In the genomic region with DNA sequence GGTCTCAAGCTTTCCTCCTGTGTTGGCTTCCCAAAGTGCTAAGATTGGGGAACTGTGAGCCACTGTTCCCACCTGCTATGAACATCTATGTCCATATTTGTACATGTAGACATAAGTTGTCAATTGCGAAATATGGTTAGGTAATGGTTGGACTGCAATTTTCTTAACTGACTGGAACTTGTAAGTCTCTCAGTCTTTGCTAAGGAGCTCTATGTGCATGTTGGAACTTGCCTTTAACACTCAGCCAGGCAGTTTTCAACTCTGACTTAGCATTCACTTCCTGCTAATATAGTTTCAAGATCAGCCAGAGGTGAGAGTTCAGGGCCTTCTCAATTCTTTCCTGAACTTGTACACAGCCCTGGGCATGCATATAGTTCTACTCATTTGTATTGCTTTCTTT, we compare ENCODE assay signal across 8 cellular contexts. TPM values are rescaled to one million over a fixed set of nuclear protein-coding genes. Genes with fewer than 3 reads are reported as not detected.
A peak's percentile ranks its signal among the peaks of the same experiment; 100 is the strongest.
DNase-seq lines count a peak whose midpoint lies in the region; ATAC-seq, FAIRE-seq and TF ChIP-seq lines count a peak whose summit lies in the region.

No MANE protein-coding gene starts in this region.

- FAIRE-seq in A549 (lab: Jason Lieb, UNC): no peak

- TF ChIP-seq EP300 in A549 (IDR thresholded peaks at IDR 0.05): no peak

- H3K4me1 ChIP-seq in A549: peaks cover 38% of the 10 kb centered on the region
- no peaks in the 10 kb centered on the region for H3K4me1 ChIP-seq in prostate gland (replicated peaks)

- no peaks in the 10 kb centered on the region for H3K27me3 ChIP-seq in brain microvascular endothelial cell (replicated peaks)
- no peaks in the 10 kb centered on the region for H3K27me3 ChIP-seq in prostate gland (replicated peaks; ENCODE audit: insufficient read depth)

- 83% methylated on average over 1 of the region's 1 CpG for whole genome bisulfite sequencing in A549 (ENCODE audit: missing lambda C conversion rate)
- 88% methylated on average over 1 of the region's 1 CpG for WGBS in prostate gland

- CTCF ChIA-PET in A549 (lab: Yijun Ruan, JAX): interaction anchor here (0.6 to 7.5 kb wide), 5 partner anchors 11 to 424 kb away, joined by 3 to 71 read pairs (median 4); no protein-coding TSS in a partner anchor

- peak overlapping the region; percentile 74 to 83; a peak in 5 of 6 replicates for H3K27ac ChIP-seq in A549
- no peak overlapping the region for H3K27ac ChIP-seq in brain microvascular endothelial cell
- H3K27ac ChIP-seq in prostate gland: no peak overlapping the region

- intact Hi-C loops in prostate gland (cut with DNase I): no loop called here

- peaks cover 13% of the 10 kb centered on the region for H3K9me3 ChIP-seq in A549
- H3K9me3 ChIP-seq in prostate gland: no peaks in the 10 kb centered on the region

- TF ChIP-seq RAD21 in A549 (conservative IDR thresholded peaks at IDR 0.05 in 1 of 2, IDR thresholded peaks at IDR 0.05 in 1 of 2): no peak

- no peak for TF ChIP-seq CTCF in A549 (IDR thresholded peaks at IDR 0.05)
- TF ChIP-seq CTCF in brain microvascular endothelial cell (IDR thresholded peaks at IDR 0.05; ENCODE audit: low read depth, low read length, missing control alignments): no peak
- TF ChIP-seq CTCF in prostate gland (IDR thresholded peaks at IDR 0.05): no peak

- POLR2A ChIA-PET in A549 (lab: Yijun Ruan, JAX): no interaction called here

- peak overlapping the region; percentile 13; the same call in 1 of the 3 replicates for H3K4me2 ChIP-seq in A549

- DNase-seq in A549 (ENCODE audit: low read depth in 1 of 2, low spot score in 1 of 2) (peak in 1 of 2 experiments; percentile 62), brain microvascular endothelial cell (peak; percentile 25), prostate gland (ENCODE audit: low spot score) (no peak), left lobe of liver (ENCODE audit: low spot score) (no peak)
- DNase-seq in activated CD8-positive, alpha-beta memory T cell treated with anti-CD3 and anti-CD28 coated beads, Interleukin-2, amount 50 U/mL, for 48 hours: no peak

- ATAC-seq in A549: no peak
- ATAC-seq in GM18868 (IDR thresholded peaks at IDR 0.05; ENCODE audit: unreplicated experiment): peak; percentile 32
- peak; percentile 26 for ATAC-seq in HG03469 (IDR thresholded peaks at IDR 0.05; ENCODE audit: unreplicated experiment)
- ATAC-seq in GM21360 (IDR thresholded peaks at IDR 0.05; ENCODE audit: unreplicated experiment): no peak
- no peak for ATAC-seq in left lobe of liver

- TF ChIP-seq POLR2A in A549 (IDR thresholded peaks at IDR 0.05; ENCODE audit: low read length) (no peak), prostate gland (IDR thresholded peaks at IDR 0.05) (no peak)

- H3K4me3 ChIP-seq in A549 (no peak overlapping the region), brain microvascular endothelial cell (ENCODE audit: low read depth, low read length) (no peak overlapping the region), prostate gland (no peak overlapping the region)

- in situ Hi-C loops in brain microvascular endothelial cell (cut with HindIII; ENCODE audit: low pct_ligation_motif_present, low sequenced_read_pairs): no loop called here

- H3K36me3 ChIP-seq in brain microvascular endothelial cell (replicated peaks) (no peaks in the 10 kb centered on the region), prostate gland (no peaks in the 10 kb centered on the region)

TF ChIP-seq in A549, 52 proteins besides CTCF, POLR2A, EP300 and RAD21:
- TF ChIP-seq CBX2 (IDR thresholded peaks at IDR 0.05; ENCODE audit: borderline replicate concordance, low read depth): no peak
- peak; percentile 85 to 87 for TF ChIP-seq CEBPB (IDR thresholded peaks at IDR 0.05)
- TF ChIP-seq HOXB5 (CRISPR knock-in tag; IDR thresholded peaks at IDR 0.05): no peak
- TF ChIP-seq NR3C1 (IDR thresholded peaks at IDR 0.05): no peak
- no peak for TF ChIP-seq ZNF302 (CRISPR knock-in tag; IDR thresholded peaks at IDR 0.05)
- TF ChIP-seq HOXB13 (CRISPR knock-in tag; IDR thresholded peaks at IDR 0.05; ENCODE audit: low read depth): no peak
- TF ChIP-seq, protein P1, sequence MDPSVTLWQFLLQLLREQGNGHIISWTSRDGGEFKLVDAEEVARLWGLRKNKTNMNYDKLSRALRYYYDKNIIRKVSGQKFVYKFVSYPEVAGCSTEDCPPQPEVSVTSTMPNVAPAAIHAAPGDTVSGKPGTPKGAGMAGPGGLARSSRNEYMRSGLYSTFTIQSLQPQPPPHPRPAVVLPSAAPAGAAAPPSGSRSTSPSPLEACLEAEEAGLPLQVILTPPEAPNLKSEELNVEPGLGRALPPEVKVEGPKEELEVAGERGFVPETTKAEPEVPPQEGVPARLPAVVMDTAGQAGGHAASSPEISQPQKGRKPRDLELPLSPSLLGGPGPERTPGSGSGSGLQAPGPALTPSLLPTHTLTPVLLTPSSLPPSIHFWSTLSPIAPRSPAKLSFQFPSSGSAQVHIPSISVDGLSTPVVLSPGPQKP (IDR thresholded peaks at IDR 0.05; ENCODE audit: low read depth, low read length): no peak
- TF ChIP-seq, protein P2, sequence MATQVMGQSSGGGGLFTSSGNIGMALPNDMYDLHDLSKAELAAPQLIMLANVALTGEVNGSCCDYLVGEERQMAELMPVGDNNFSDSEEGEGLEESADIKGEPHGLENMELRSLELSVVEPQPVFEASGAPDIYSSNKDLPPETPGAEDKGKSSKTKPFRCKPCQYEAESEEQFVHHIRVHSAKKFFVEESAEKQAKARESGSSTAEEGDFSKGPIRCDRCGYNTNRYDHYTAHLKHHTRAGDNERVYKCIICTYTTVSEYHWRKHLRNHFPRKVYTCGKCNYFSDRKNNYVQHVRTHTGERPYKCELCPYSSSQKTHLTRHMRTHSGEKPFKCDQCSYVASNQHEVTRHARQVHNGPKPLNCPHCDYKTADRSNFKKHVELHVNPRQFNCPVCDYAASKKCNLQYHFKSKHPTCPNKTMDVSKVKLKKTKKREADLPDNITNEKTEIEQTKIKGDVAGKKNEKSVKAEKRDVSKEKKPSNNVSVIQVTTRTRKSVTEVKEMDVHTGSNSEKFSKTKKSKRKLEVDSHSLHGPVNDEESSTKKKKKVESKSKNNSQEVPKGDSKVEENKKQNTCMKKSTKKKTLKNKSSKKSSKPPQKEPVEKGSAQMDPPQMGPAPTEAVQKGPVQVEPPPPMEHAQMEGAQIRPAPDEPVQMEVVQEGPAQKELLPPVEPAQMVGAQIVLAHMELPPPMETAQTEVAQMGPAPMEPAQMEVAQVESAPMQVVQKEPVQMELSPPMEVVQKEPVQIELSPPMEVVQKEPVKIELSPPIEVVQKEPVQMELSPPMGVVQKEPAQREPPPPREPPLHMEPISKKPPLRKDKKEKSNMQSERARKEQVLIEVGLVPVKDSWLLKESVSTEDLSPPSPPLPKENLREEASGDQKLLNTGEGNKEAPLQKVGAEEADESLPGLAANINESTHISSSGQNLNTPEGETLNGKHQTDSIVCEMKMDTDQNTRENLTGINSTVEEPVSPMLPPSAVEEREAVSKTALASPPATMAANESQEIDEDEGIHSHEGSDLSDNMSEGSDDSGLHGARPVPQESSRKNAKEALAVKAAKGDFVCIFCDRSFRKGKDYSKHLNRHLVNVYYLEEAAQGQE (IDR thresholded peaks at IDR 0.05): no peak
- no peak for TF ChIP-seq RCOR1 (IDR thresholded peaks at IDR 0.05; ENCODE audit: low read depth, low read length)
- TF ChIP-seq, protein P3, sequence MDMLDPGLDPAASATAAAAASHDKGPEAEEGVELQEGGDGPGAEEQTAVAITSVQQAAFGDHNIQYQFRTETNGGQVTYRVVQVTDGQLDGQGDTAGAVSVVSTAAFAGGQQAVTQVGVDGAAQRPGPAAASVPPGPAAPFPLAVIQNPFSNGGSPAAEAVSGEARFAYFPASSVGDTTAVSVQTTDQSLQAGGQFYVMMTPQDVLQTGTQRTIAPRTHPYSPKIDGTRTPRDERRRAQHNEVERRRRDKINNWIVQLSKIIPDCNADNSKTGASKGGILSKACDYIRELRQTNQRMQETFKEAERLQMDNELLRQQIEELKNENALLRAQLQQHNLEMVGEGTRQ (IDR thresholded peaks at IDR 0.05): no peak
- no peak for TF ChIP-seq RARB (CRISPR knock-in tag; IDR thresholded peaks at IDR 0.05)
- TF ChIP-seq, protein P4, sequence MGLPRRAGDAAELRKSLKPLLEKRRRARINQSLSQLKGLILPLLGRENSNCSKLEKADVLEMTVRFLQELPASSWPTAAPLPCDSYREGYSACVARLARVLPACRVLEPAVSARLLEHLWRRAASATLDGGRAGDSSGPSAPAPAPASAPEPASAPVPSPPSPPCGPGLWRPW (IDR thresholded peaks at IDR 0.05): peak; percentile 56; the same call in 1 of the 2 replicates
- no peak for TF ChIP-seq TP53 (CRISPR knock-in tag; IDR thresholded peaks at IDR 0.05)
- no peak for TF ChIP-seq SMC3 (IDR thresholded peaks at IDR 0.05)

RNA-seq across cellular contexts. Expression of a gene that starts 44.5 kb away (rescaled TPM):
- polyA plus RNA-seq in A549 (2011; rRNA removed): 8.1 and 8.3 TPM in 2 replicates
- 0.66 and 0.67 TPM in 2 replicates for polyA plus RNA-seq in A549 (2012; cell fraction: cytosol; rRNA removed)
- 0.82 and 1.2 TPM in 2 replicates for polyA plus RNA-seq in A549 (2012; cell fraction: nucleus; rRNA removed)
- polyA plus RNA-seq in A549 (2017; fragmentation: RNase III; extraction: RNeasy Plus Mini Kit Qiagen cat#74134 plus additional on column Dnase treatment): 5.0 to 6.6 TPM (median 5.3 TPM) in 3 replicates
- polyA minus RNA-seq in A549 (2011; rRNA and poly(A)+ RNA removed): 5.2 and 9.8 TPM in 2 replicates
- total RNA-seq in prostate gland: 10 to 100 TPM; 18.6 to 22.6 TPM
- total RNA-seq in left lobe of liver: 12.5 TPM

Comparison
In these comparisons a context has a peak if more than half of its experiments do, and no peak if none do; other contexts are left out.
1. ATAC-seq: peak in GM18868 (single experiment) and HG03469 (single experiment); none in A549 (0 of 2), GM21360 (single experiment) and left lobe of liver (single experiment).
2. H3K27ac ChIP-seq: peak in A549 (2 of 2); none in brain microvascular endothelial cell (single experiment) and prostate gland (0 of 2).